1 cellular context compared by ENCODE assay signal in the genomic region with DNA sequence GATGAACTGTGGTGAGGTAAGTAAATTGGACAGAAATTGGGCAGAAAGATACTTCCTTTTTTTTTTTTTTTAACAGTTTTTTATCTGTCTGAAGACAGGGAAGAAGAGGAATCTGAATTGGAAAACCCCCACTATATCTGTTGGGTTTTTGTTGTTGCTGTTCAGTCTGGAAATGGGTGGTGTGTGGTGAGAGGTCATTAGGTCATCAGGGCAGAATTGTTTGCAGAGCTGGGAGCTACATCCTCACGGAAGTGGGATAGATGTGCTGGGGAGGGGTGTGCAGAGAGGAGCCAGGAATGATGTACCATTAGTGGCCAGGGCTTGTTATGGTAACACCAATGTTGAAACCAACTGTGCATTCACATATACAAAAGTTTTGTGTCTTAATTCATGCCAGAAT.
TF ChIP-seq lines count a peak whose summit lies in the region.

No MANE protein-coding gene starts in this region.

TF ChIP-seq in HepG2, 621 proteins besides CTCF, POLR2A, EP300 and RAD21 (continues in another document):
- TF ChIP-seq, protein P1, sequence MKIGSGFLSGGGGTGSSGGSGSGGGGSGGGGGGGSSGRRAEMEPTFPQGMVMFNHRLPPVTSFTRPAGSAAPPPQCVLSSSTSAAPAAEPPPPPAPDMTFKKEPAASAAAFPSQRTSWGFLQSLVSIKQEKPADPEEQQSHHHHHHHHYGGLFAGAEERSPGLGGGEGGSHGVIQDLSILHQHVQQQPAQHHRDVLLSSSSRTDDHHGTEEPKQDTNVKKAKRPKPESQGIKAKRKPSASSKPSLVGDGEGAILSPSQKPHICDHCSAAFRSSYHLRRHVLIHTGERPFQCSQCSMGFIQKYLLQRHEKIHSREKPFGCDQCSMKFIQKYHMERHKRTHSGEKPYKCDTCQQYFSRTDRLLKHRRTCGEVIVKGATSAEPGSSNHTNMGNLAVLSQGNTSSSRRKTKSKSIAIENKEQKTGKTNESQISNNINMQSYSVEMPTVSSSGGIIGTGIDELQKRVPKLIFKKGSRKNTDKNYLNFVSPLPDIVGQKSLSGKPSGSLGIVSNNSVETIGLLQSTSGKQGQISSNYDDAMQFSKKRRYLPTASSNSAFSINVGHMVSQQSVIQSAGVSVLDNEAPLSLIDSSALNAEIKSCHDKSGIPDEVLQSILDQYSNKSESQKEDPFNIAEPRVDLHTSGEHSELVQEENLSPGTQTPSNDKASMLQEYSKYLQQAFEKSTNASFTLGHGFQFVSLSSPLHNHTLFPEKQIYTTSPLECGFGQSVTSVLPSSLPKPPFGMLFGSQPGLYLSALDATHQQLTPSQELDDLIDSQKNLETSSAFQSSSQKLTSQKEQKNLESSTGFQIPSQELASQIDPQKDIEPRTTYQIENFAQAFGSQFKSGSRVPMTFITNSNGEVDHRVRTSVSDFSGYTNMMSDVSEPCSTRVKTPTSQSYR (CRISPR knock-in tag; IDR thresholded peaks at IDR 0.05; ENCODE audit: borderline replicate concordance): peak; percentile 41; the same call in 1 of the 2 replicates
- peak; percentile 58; the same call in 1 of the 2 replicates for TF ChIP-seq ZNF331 (CRISPR knock-in tag; IDR thresholded peaks at IDR 0.05)
- TF ChIP-seq ZNF792 (CRISPR knock-in tag; IDR thresholded peaks at IDR 0.05): 0 out of 2 replicates have a peak, but pooled peaks have one; percentile 38
- peak; percentile 80 for TF ChIP-seq NR2F2 (IDR thresholded peaks at IDR 0.05; ENCODE audit: borderline replicate concordance, low read depth)
- no peak for TF ChIP-seq ZEB1 (IDR thresholded peaks at IDR 0.05; ENCODE audit: insufficient replicate concordance, low read depth)
- no peak for TF ChIP-seq ZNF207 (IDR thresholded peaks at IDR 0.05; ENCODE audit: borderline replicate concordance)
- peak; percentile 45; the same call in 1 of the 2 replicates for TF ChIP-seq FOXA3 (CRISPR knock-in tag; IDR thresholded peaks at IDR 0.05)
- no peak for TF ChIP-seq IKZF1 (IDR thresholded peaks at IDR 0.05)
- TF ChIP-seq, protein P2, sequence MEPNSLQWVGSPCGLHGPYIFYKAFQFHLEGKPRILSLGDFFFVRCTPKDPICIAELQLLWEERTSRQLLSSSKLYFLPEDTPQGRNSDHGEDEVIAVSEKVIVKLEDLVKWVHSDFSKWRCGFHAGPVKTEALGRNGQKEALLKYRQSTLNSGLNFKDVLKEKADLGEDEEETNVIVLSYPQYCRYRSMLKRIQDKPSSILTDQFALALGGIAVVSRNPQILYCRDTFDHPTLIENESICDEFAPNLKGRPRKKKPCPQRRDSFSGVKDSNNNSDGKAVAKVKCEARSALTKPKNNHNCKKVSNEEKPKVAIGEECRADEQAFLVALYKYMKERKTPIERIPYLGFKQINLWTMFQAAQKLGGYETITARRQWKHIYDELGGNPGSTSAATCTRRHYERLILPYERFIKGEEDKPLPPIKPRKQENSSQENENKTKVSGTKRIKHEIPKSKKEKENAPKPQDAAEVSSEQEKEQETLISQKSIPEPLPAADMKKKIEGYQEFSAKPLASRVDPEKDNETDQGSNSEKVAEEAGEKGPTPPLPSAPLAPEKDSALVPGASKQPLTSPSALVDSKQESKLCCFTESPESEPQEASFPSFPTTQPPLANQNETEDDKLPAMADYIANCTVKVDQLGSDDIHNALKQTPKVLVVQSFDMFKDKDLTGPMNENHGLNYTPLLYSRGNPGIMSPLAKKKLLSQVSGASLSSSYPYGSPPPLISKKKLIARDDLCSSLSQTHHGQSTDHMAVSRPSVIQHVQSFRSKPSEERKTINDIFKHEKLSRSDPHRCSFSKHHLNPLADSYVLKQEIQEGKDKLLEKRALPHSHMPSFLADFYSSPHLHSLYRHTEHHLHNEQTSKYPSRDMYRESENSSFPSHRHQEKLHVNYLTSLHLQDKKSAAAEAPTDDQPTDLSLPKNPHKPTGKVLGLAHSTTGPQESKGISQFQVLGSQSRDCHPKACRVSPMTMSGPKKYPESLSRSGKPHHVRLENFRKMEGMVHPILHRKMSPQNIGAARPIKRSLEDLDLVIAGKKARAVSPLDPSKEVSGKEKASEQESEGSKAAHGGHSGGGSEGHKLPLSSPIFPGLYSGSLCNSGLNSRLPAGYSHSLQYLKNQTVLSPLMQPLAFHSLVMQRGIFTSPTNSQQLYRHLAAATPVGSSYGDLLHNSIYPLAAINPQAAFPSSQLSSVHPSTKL (CRISPR knock-in tag; IDR thresholded peaks at IDR 0.05): peak; percentile 78
- TF ChIP-seq GFI1 (CRISPR knock-in tag; IDR thresholded peaks at IDR 0.05; ENCODE audit: borderline replicate concordance): peak; percentile 55; the same call in 1 of the 2 replicates
- TF ChIP-seq HDAC2 (CRISPR knock-in tag; IDR thresholded peaks at IDR 0.05): peak; percentile 44; the same call in 1 of the 2 replicates
- TF ChIP-seq KAT2B (IDR thresholded peaks at IDR 0.05; ENCODE audit: borderline replicate concordance, low read depth, low read length): no peak
- TF ChIP-seq NR2F6 (IDR thresholded peaks at IDR 0.05): peak; percentile 95
- TF ChIP-seq NR2F6 (CRISPR knock-in tag; IDR thresholded peaks at IDR 0.05): peak; percentile 98
- no peak for TF ChIP-seq ZNF564 (CRISPR knock-in tag; IDR thresholded peaks at IDR 0.05)
- TF ChIP-seq ZSCAN31 (CRISPR knock-in tag; IDR thresholded peaks at IDR 0.05; ENCODE audit: low read depth): no peak
- TF ChIP-seq ZMYM4 (CRISPR knock-in tag; IDR thresholded peaks at IDR 0.05): peak; percentile 74
- TF ChIP-seq ATAD3A (CRISPR knock-in tag; IDR thresholded peaks at IDR 0.05): no peak
- peak; percentile 31; the same call in 1 of the 2 replicates for TF ChIP-seq RXRA (CRISPR knock-in tag; IDR thresholded peaks at IDR 0.05)
- TF ChIP-seq PITX1 (CRISPR knock-in tag; IDR thresholded peaks at IDR 0.05): 0 out of 2 replicates have a peak, but pooled peaks have one; percentile 27
- peak; percentile 34; the same call in 1 of the 2 replicates for TF ChIP-seq FOSL2 (CRISPR knock-in tag; IDR thresholded peaks at IDR 0.05)
- TF ChIP-seq SOX6 (IDR thresholded peaks at IDR 0.05): no peak
- TF ChIP-seq SOX6 (CRISPR knock-in tag; IDR thresholded peaks at IDR 0.05): peak; percentile 52; the same call in 1 of the 2 replicates
- peak; percentile 56; the same call in 1 of the 2 replicates for TF ChIP-seq ELF1 (CRISPR knock-in tag; IDR thresholded peaks at IDR 0.05)
- TF ChIP-seq, protein P3, sequence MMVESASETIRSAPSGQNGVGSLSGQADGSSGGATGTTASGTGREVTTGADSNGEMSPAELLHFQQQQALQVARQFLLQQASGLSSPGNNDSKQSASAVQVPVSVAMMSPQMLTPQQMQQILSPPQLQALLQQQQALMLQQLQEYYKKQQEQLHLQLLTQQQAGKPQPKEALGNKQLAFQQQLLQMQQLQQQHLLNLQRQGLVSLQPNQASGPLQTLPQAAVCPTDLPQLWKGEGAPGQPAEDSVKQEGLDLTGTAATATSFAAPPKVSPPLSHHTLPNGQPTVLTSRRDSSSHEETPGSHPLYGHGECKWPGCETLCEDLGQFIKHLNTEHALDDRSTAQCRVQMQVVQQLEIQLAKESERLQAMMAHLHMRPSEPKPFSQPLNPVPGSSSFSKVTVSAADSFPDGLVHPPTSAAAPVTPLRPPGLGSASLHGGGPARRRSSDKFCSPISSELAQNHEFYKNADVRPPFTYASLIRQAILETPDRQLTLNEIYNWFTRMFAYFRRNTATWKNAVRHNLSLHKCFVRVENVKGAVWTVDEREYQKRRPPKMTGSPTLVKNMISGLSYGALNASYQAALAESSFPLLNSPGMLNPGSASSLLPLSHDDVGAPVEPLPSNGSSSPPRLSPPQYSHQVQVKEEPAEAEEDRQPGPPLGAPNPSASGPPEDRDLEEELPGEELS (CRISPR knock-in tag; IDR thresholded peaks at IDR 0.05): peak; percentile 64
- peak; percentile 77 for TF ChIP-seq RCOR2 (CRISPR knock-in tag; IDR thresholded peaks at IDR 0.05)
- peak; percentile 67 for TF ChIP-seq PPARG (CRISPR knock-in tag; conservative IDR thresholded peaks at IDR 0.05)
- no peak for TF ChIP-seq AGO1 (IDR thresholded peaks at IDR 0.05; ENCODE audit: low read depth, low read length, poor library complexity, severe bottlenecking)
- no peak for TF ChIP-seq ZNF12 (CRISPR knock-in tag; IDR thresholded peaks at IDR 0.05)
- TF ChIP-seq ZNF772 (CRISPR knock-in tag; IDR thresholded peaks at IDR 0.05): no peak
- TF ChIP-seq TEAD3 (CRISPR knock-in tag; optimal IDR thresholded peaks at IDR 0.05; ENCODE audit: borderline replicate concordance): peak; percentile 60
- peak; percentile 86 for TF ChIP-seq ETV5 (CRISPR knock-in tag; IDR thresholded peaks at IDR 0.05; ENCODE audit: borderline replicate concordance)
- TF ChIP-seq NR2F1 (CRISPR knock-in tag; IDR thresholded peaks at IDR 0.05): peak; percentile 89 to 93
- peak; percentile 77 for TF ChIP-seq KDM1A (CRISPR knock-in tag; IDR thresholded peaks at IDR 0.05)
- peak; percentile 42; the same call in 1 of the 2 replicates for TF ChIP-seq GATAD2A (CRISPR knock-in tag; IDR thresholded peaks at IDR 0.05)
- TF ChIP-seq, protein P4, sequence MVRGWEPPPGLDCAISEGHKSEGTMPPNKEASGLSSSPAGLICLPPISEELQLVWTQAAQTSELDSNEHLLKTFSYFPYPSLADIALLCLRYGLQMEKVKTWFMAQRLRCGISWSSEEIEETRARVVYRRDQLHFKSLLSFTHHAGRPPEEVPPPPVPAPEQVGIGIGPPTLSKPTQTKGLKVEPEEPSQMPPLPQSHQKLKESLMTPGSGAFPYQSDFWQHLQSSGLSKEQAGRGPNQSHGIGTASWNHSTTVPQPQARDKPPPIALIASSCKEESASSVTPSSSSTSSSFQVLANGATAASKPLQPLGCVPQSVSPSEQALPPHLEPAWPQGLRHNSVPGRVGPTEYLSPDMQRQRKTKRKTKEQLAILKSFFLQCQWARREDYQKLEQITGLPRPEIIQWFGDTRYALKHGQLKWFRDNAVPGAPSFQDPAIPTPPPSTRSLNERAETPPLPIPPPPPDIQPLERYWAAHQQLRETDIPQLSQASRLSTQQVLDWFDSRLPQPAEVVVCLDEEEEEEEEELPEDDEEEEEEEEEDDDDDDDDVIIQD (CRISPR knock-in tag; IDR thresholded peaks at IDR 0.05; ENCODE audit: low read depth): peak; percentile 94
- 0 out of 2 replicates have a peak, but pooled peaks have one; percentile 28 for TF ChIP-seq MIXL1 (CRISPR knock-in tag; IDR thresholded peaks at IDR 0.05)
- TF ChIP-seq FOXO1 (CRISPR knock-in tag; IDR thresholded peaks at IDR 0.05): peak; percentile 37; the same call in 1 of the 2 replicates
- TF ChIP-seq SAP130 (CRISPR knock-in tag; IDR thresholded peaks at IDR 0.05; ENCODE audit: low read depth): peak; percentile 50
- peak; percentile 20; the same call in 1 of the 2 replicates for TF ChIP-seq BCL6 (CRISPR knock-in tag; IDR thresholded peaks at IDR 0.05)
- peak; percentile 61; the same call in 1 of the 2 replicates for TF ChIP-seq MED1 (CRISPR knock-in tag; IDR thresholded peaks at IDR 0.05)
- TF ChIP-seq FOXP1 (IDR thresholded peaks at IDR 0.05): no peak
- TF ChIP-seq FOXP1 (CRISPR knock-in tag; IDR thresholded peaks at IDR 0.05): peak; percentile 70
- TF ChIP-seq, protein P5, sequence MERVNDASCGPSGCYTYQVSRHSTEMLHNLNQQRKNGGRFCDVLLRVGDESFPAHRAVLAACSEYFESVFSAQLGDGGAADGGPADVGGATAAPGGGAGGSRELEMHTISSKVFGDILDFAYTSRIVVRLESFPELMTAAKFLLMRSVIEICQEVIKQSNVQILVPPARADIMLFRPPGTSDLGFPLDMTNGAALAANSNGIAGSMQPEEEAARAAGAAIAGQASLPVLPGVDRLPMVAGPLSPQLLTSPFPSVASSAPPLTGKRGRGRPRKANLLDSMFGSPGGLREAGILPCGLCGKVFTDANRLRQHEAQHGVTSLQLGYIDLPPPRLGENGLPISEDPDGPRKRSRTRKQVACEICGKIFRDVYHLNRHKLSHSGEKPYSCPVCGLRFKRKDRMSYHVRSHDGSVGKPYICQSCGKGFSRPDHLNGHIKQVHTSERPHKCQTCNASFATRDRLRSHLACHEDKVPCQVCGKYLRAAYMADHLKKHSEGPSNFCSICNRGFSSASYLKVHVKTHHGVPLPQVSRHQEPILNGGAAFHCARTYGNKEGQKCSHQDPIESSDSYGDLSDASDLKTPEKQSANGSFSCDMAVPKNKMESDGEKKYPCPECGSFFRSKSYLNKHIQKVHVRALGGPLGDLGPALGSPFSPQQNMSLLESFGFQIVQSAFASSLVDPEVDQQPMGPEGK (CRISPR knock-in tag; IDR thresholded peaks at IDR 0.05): peak; percentile 63
- peak; percentile 19; the same call in 1 of the 2 replicates for TF ChIP-seq GABPB1 (CRISPR knock-in tag; IDR thresholded peaks at IDR 0.05)
- TF ChIP-seq, protein P6, sequence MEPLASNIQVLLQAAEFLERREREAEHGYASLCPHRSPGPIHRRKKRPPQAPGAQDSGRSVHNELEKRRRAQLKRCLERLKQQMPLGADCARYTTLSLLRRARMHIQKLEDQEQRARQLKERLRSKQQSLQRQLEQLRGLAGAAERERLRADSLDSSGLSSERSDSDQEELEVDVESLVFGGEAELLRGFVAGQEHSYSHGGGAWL (CRISPR knock-in tag; IDR thresholded peaks at IDR 0.05): no peak
- TF ChIP-seq, protein P7, sequence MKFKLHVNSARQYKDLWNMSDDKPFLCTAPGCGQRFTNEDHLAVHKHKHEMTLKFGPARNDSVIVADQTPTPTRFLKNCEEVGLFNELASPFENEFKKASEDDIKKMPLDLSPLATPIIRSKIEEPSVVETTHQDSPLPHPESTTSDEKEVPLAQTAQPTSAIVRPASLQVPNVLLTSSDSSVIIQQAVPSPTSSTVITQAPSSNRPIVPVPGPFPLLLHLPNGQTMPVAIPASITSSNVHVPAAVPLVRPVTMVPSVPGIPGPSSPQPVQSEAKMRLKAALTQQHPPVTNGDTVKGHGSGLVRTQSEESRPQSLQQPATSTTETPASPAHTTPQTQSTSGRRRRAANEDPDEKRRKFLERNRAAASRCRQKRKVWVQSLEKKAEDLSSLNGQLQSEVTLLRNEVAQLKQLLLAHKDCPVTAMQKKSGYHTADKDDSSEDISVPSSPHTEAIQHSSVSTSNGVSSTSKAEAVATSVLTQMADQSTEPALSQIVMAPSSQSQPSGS (CRISPR knock-in tag; IDR thresholded peaks at IDR 0.05): no peak
- peak; percentile 92 for TF ChIP-seq RARA (CRISPR knock-in tag; IDR thresholded peaks at IDR 0.05)
- 0 out of 2 replicates have a peak, but pooled peaks have one; percentile 22 for TF ChIP-seq HNF4A (CRISPR knock-in tag; IDR thresholded peaks at IDR 0.05)
- TF ChIP-seq ZNF644 (CRISPR knock-in tag; IDR thresholded peaks at IDR 0.05; ENCODE audit: low read depth): peak; percentile 65
- TF ChIP-seq, protein P8, sequence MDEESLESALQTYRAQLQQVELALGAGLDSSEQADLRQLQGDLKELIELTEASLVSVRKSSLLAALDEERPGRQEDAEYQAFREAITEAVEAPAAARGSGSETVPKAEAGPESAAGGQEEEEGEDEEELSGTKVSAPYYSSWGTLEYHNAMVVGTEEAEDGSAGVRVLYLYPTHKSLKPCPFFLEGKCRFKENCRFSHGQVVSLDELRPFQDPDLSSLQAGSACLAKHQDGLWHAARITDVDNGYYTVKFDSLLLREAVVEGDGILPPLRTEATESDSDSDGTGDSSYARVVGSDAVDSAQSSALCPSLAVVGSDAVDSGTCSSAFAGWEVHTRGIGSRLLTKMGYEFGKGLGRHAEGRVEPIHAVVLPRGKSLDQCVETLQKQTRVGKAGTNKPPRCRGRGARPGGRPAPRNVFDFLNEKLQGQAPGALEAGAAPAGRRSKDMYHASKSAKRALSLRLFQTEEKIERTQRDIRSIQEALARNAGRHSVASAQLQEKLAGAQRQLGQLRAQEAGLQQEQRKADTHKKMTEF (CRISPR knock-in tag; IDR thresholded peaks at IDR 0.05): peak; percentile 36
- no peak for TF ChIP-seq ATRX (CRISPR knock-in tag; IDR thresholded peaks at IDR 0.05; ENCODE audit: borderline replicate concordance)
- TF ChIP-seq FOXJ3 (CRISPR knock-in tag; IDR thresholded peaks at IDR 0.05; ENCODE audit: borderline replicate concordance): no peak
- peak; percentile 26; the same call in 1 of the 2 replicates for TF ChIP-seq CEBPG (CRISPR knock-in tag; IDR thresholded peaks at IDR 0.05)
- TF ChIP-seq POGZ (CRISPR knock-in tag; IDR thresholded peaks at IDR 0.05): peak; percentile 76
